11 cellular contexts compared by ENCODE assay signal in genomic region chr20:51462566-51463276, GRCh38.
DNase-seq lines count a peak whose midpoint lies in the region; ATAC-seq and TF ChIP-seq lines count a peak whose summit lies in the region.
"Had no signal": no experiment of that assay in that cellular context is flagged by ENCODE, and none has a peak within 500 bp of the region (broad histone marks: within the 10 kb centered on the region; RNA-seq: fewer than 3 reads in every experiment).

No MANE protein-coding gene starts in this region.

- intact Hi-C loops in OCI-LY7 (cut with micrococcal nuclease; ENCODE audit: unreplicated experiment): loop anchor here (10.0 kb wide), 1 partner anchor 658 kb away; no protein-coding TSS in a partner anchor

- BruUV-seq in OCI-LY7 (replicated peaks; lab: Mats Ljungman, UMichigan): no TSS peak

- CTCF ChIA-PET in OCI-LY7 (lab: Charles Lee; ENCODE audit: unreplicated experiment): no interaction called here

- POLR2A ChIA-PET in OCI-LY7 (lab: Charles Lee): interaction anchor here (0.6 to 2.0 kb wide), 8 partner anchors 11 to 888 kb away, joined by 3 to 5 read pairs (median 4); no protein-coding TSS in a partner anchor

- H3K4me3 ChIP-seq in OCI-LY7 (ENCODE audit: low read depth, low read length, poor library complexity, severe bottlenecking) (no peak overlapping the region), fibroblast of villous mesenchyme (ENCODE audit: low read depth, low read length) (no peak overlapping the region)
- H3K4me3 ChIP-seq: BLaER1 had no signal

- no peaks in the 10 kb centered on the region for H3K9me2 ChIP-seq in OCI-LY7 (ENCODE audit: insufficient read depth, low read length)

- H2AFZ ChIP-seq in OCI-LY7 (ENCODE audit: low read length): no peak overlapping the region

- no peak for TF ChIP-seq CTCF in OCI-LY7 (conservative IDR thresholded peaks at IDR 0.05; ENCODE audit: low read length)
- no peak for TF ChIP-seq CTCF in fibroblast of villous mesenchyme (IDR thresholded peaks at IDR 0.05; ENCODE audit: insufficient read depth, low read depth, low read length)
- TF ChIP-seq CTCF in omental fat pad (IDR thresholded peaks at IDR 0.05): no peak

- peaks cover 71% of the 10 kb centered on the region for H3K4me1 ChIP-seq in OCI-LY7 (ENCODE audit: insufficient read depth, low read length, poor library complexity, severe bottlenecking)

- peak; percentile 67 for DNase-seq in AG08396 (ENCODE audit: low spot score)
- DNase-seq in OCI-LY7 (ENCODE audit: low spot score): no peak
- DNase-seq in fibroblast of villous mesenchyme (ENCODE audit: low read depth): peak; percentile 56
- no peak for DNase-seq in omental fat pad (ENCODE audit: low spot score)
- no peak for DNase-seq in DMS53 treated with DMSO at 0.1 percent for 48 hours (lab: John Stamatoyannopoulos, UW; ENCODE audit: unreplicated experiment)
- DNase-seq: activated naive CD4-positive, alpha-beta T cell; NCI-H1436 had no signal

- H3K9me3 ChIP-seq in OCI-LY7 (ENCODE audit: low read length): no peaks in the 10 kb centered on the region
- H3K9me3 ChIP-seq: BLaER1 had no signal

- H4K20me1 ChIP-seq in OCI-LY7 (ENCODE audit: insufficient read depth, low read length): no peaks in the 10 kb centered on the region

- H3K79me2 ChIP-seq in OCI-LY7 (ENCODE audit: insufficient read depth, low read depth, low read length): no peaks in the 10 kb centered on the region; the same call in 1 of the 2 replicates

- 0 out of 2 replicates have a peak overlapping the region, but pooled peaks have one; percentile 15 for H3K4me2 ChIP-seq in OCI-LY7 (ENCODE audit: low read length)
- H3K4me2 ChIP-seq: BLaER1 had no signal

- peak; percentile 57 for ATAC-seq in omental fat pad (ENCODE audit: low FRiP score)
- ATAC-seq in GM19324 (IDR thresholded peaks at IDR 0.05; ENCODE audit: low FRiP score, unreplicated experiment): no peak
- no peak for ATAC-seq in GM19351 (IDR thresholded peaks at IDR 0.05; ENCODE audit: unreplicated experiment)
- ATAC-seq in GM19328 (IDR thresholded peaks at IDR 0.05; ENCODE audit: unreplicated experiment): no peak

- peak overlapping the region; percentile 98 for H3K27ac ChIP-seq in OCI-LY7 (ENCODE audit: low read depth, low read length, poor library complexity, severe bottlenecking)
- H3K27ac ChIP-seq: BLaER1 had no signal

- H3K36me3 ChIP-seq in OCI-LY7 (ENCODE audit: insufficient read depth, low read length): peaks cover 90% of the 10 kb centered on the region

Comparison
In these comparisons a context has a peak if more than half of its experiments do, and no peak if none do; other contexts are left out.
1. DNase-seq: peak in AG08396 (single experiment) and fibroblast of villous mesenchyme (single experiment); none in OCI-LY7 (single experiment), omental fat pad (single experiment) and DMS53 treated with DMSO at 0.1 percent for 48 hours (single experiment).